ENCODE assay signal across 1 cellular context in genomic region chr11:119447664-119448242, GRCh38.
TF ChIP-seq lines count a peak whose summit lies in the region.

No MANE protein-coding gene starts in this region.

TF ChIP-seq in GM23338, 12 proteins besides CTCF, POLR2A, EP300 and RAD21 (continued from another document):
- TF ChIP-seq ETS1 (IDR thresholded peaks at IDR 0.05): no peak
- TF ChIP-seq ZNF331 (CRISPR knock-in tag; IDR thresholded peaks at IDR 0.05; ENCODE audit: low read depth): no peak
- no peak for TF ChIP-seq EZH2phosphoT487 (IDR thresholded peaks at IDR 0.05; ENCODE audit: unreplicated experiment)
- no peak for TF ChIP-seq POLR2AphosphoS5 (IDR thresholded peaks at IDR 0.05; ENCODE audit: low read depth)
- TF ChIP-seq CREB1 (CRISPR knock-in tag; IDR thresholded peaks at IDR 0.05; ENCODE audit: low read depth): no peak
- TF ChIP-seq NANOG (IDR thresholded peaks at IDR 0.05; ENCODE audit: borderline replicate concordance): no peak
- no peak for TF ChIP-seq EZH2 (IDR thresholded peaks at IDR 0.05; ENCODE audit: low read depth, unreplicated experiment)
